10 cellular contexts compared by ENCODE assay signal in the genomic region with DNA sequence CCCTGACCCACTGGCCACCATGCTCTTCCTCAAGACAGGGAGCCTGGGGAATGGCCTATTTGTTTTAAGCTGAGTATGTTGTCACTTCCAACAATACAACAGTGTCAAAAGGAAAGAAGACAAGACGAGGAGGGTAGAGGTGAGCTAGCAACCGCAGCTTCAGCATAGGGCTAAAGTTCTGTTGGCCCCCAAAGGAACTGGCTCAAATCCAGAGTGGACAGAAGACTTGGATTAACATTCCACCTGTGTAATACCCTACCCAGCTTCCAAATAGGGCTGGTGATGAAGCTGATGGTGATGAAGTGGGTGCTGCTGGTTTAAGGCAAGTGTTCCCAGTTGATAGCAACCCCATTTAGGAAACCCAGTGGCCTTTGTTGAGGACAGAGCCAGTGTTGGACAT. TPM values are rescaled to one million over a fixed set of nuclear protein-coding genes. Genes with fewer than 3 reads are reported as not detected.
"Had no signal": no experiment of that assay in that cellular context is flagged by ENCODE, and none has a peak within 500 bp of the region (broad histone marks: within the 10 kb centered on the region; RNA-seq: fewer than 3 reads in every experiment).

No MANE protein-coding gene starts in this region.

- FAIRE-seq: H54, HepG2, K562 had no signal

- H3K9ac ChIP-seq: GM23248 had no signal

- H3K4me3 ChIP-seq: GM23248, K562 had no signal

- H2AFZ ChIP-seq: GM23248 had no signal

- DNase-seq: GM23248, GOT3, H9, HCEC 1CT, KG1 had no signal

- ATAC-seq: HepG2, K562 had no signal

- H3K27ac ChIP-seq: GM23248, HL-60 had no signal

RNA-seq across cellular contexts. Expression of gene KCNK5, which starts 31.7 kb away (rescaled TPM):
- total RNA-seq: GM23248, HT1080 had no signal
- polyA plus RNA-seq: GM23248, HepG2 had no signal

RNA-seq across cellular contexts. Expression of gene KCNK17, which starts 53.3 kb away (rescaled TPM):
- total RNA-seq: GM23248, HepG2, HT1080, K562 had no signal
- polyA plus RNA-seq: GM23248, HepG2, K562 had no signal
